8 cellular contexts compared by ENCODE assay signal in genomic region chr4:82899339-82899738, GRCh38. TPM values are rescaled to one million over a fixed set of nuclear protein-coding genes. Genes with fewer than 3 reads are reported as not detected.
DNase-seq lines count a peak whose midpoint lies in the region; ATAC-seq and TF ChIP-seq lines count a peak whose summit lies in the region.

No MANE protein-coding gene starts in this region.

- ATAC-seq in HG03469 (IDR thresholded peaks at IDR 0.05; ENCODE audit: unreplicated experiment) = no peak

- POLR2A ChIA-PET in AG04450 (lab: Yijun Ruan, JAX) = interaction anchor here (1.4 to 2.1 kb wide), 5 partner anchors 10 to 470 kb away, joined by 3 to 8 read pairs (median 6); partner anchors contain the start of gene COPS4

- H3K4me1 ChIP-seq in muscle layer of duodenum (ENCODE audit: control insufficient read depth in 1 of 2, insufficient read depth in 2 of 2, low read length in 2 of 2) = peaks cover 13 to 35% of the 10 kb centered on the region in 2 donors

- intact Hi-C loops in dorsolateral prefrontal cortex (cut with DNase I) = loop anchor here (10.0 kb wide), 2 partner anchors 435 to 525 kb away; partner anchors contain the start of gene HNRNPD (in 2 of the 2)

- DNase-seq in AG04450 (ENCODE audit: low read depth, low spot score) = no peak
- DNase-seq in Jurkat, Clone E6-1 (ENCODE audit: low read depth, low spot score) = no peak
- no peak for DNase-seq in dorsolateral prefrontal cortex
- DNase-seq in 8988T = no peak
- no peak for DNase-seq in NCI-H1417 treated with DMSO at 0.1 percent for 48 hours (lab: John Stamatoyannopoulos, UW)
- DNase-seq in activated T-cell treated with anti-CD3 and anti-CD28 coated beads for 4 hours = no peak

- peak overlapping the region; percentile 86 for H3K4me3 ChIP-seq in AG04450 (ENCODE audit: low read depth, low read length)
- peak overlapping the region; percentile 59 for H3K4me3 ChIP-seq in Jurkat, Clone E6-1 (ENCODE audit: low read length)
- peak overlapping the region; percentile 58 to 97 (median 85) for H3K4me3 ChIP-seq in dorsolateral prefrontal cortex
- H3K4me3 ChIP-seq in muscle layer of duodenum (ENCODE audit: low read depth in 1 of 2, low read length in 2 of 2) = peak overlapping the region; percentile 84 to 96

- H3K36me3 ChIP-seq in muscle layer of duodenum (ENCODE audit: control insufficient read depth in 1 of 2, insufficient read depth in 2 of 2, low read length in 2 of 2) = peaks cover 4 to 18% of the 10 kb centered on the region in 2 donors

- CTCF ChIA-PET in AG04450 (lab: Charles Lee) = interaction anchor here (1.0 to 2.4 kb wide), 5 partner anchors 10 to 470 kb away, joined by 3 to 9 read pairs (median 4); no protein-coding TSS in a partner anchor

- H3K27ac ChIP-seq in AG04450 (ENCODE audit: low read depth, low read length) (no peak overlapping the region), dorsolateral prefrontal cortex (peak overlapping the region in 51 of 59 donors; percentile 1 to 100 (median 98)), muscle layer of duodenum (ENCODE audit: low read length) (peak overlapping the region; percentile 99)

- no peaks in the 10 kb centered on the region for H3K27me3 ChIP-seq in AG04450 (ENCODE audit: control insufficient read depth, insufficient read depth, low read length)
- H3K27me3 ChIP-seq in dorsolateral prefrontal cortex = no peaks in the 10 kb centered on the region
- no peaks in the 10 kb centered on the region for H3K27me3 ChIP-seq in muscle layer of duodenum (ENCODE audit: low read depth, low read length)

- TF ChIP-seq CTCF in AG04450 (IDR thresholded peaks at IDR 0.05; ENCODE audit: low read depth, low read length) (no peak), dorsolateral prefrontal cortex (IDR thresholded peaks at IDR 0.05 in 54 of 56, conservative IDR thresholded peaks at IDR 0.05 in 2 of 56; ENCODE audit: low read depth in 1 of 56, partially characterized antibody in 56 of 56) (no peak)

- H3K9me3 ChIP-seq in AG04450 (ENCODE audit: control insufficient read depth, insufficient read depth, low read length) (no peaks in the 10 kb centered on the region), muscle layer of duodenum (ENCODE audit: control insufficient read depth in 1 of 2, low read length in 2 of 2) (no peaks in the 10 kb centered on the region)

RNA-seq across cellular contexts. Expression of gene THAP9, which starts 1.2 kb away (rescaled TPM):
- polyA plus RNA-seq in AG04450 (2011; rRNA removed) = 2.2 and 3.2 TPM in 2 replicates
- polyA minus RNA-seq in AG04450 (2011; rRNA and poly(A)+ RNA removed) = 1.2 and 3.0 TPM in 2 replicates
- 6.2 TPM for polyA plus RNA-seq in Jurkat, Clone E6-1 (2012; ENCODE audit: insufficient read depth, insufficient read length)
- total RNA-seq in dorsolateral prefrontal cortex = 10 to 100 TPM in 24 of 120 experiments, 1 to 10 TPM in 96; 4.1 to 16.4 (median 7.3) TPM

RNA-seq across cellular contexts. Expression of gene SEC31A, which starts 8.4 kb away (rescaled TPM):
- polyA plus RNA-seq in AG04450 (2011; rRNA removed) = 383 and 436 TPM in 2 replicates
- 395 and 404 TPM in 2 replicates for polyA minus RNA-seq in AG04450 (2011; rRNA and poly(A)+ RNA removed)
- polyA plus RNA-seq in Jurkat, Clone E6-1 (2012; ENCODE audit: insufficient read depth, insufficient read length) = 64.2 TPM
- 100 to 1,000 TPM in 119 of 120 experiments, 10 to 100 TPM in 1; 85.5 to 171 (median 130) TPM for total RNA-seq in dorsolateral prefrontal cortex
